Comparison of ENCODE assay signal across 8 cellular contexts in genomic region chr19:54189668-54190502, GRCh38. TPM values are rescaled to one million over a fixed set of nuclear protein-coding genes. Genes with fewer than 3 reads are reported as not detected.
DNase-seq lines count a peak whose midpoint lies in the region; ATAC-seq and TF ChIP-seq lines count a peak whose summit lies in the region.

No MANE protein-coding gene starts in this region.

- H3K36me3 ChIP-seq in BLaER1 treated with 17β-estradiol and CSF1 and Interleukin-3, amounts not matched to agents 10 nM and 100 nM, result peaks cover 47 to 57% (median 52%) of the 10 kb centered on the region in 11 experiments

- peak; percentile 100 for DNase-seq in NCI-H526 treated with DMSO at 0.1 percent for 48 hours (lab: John Stamatoyannopoulos, UW)
- DNase-seq in activated CD4-positive, alpha-beta T cell treated with anti-CD3 and anti-CD28 coated beads, Interleukin-2, amount 10 ng/mL, durations not matched to agents 7 days and 5 days, result peak; percentile 100
- DNase-seq in coronary artery (ENCODE audit: low spot score), result peak; percentile 100
- DNase-seq in stimulated activated CD4-positive, alpha-beta T cell treated with anti-CD3 and anti-CD28 coated beads, Interleukin-1b, Interleukin-23, amount 100 ng/mL, for 24 hours (ENCODE audit: low read depth in 4 of 4, low spot score in 1 of 4), result peak; percentile 99 to 100 (median 100)

- H3K4me1 Mint-ChIP-seq in activated CD4-positive, alpha-beta T cell treated with anti-CD3 and anti-CD28 coated beads, Interleukin-2, amount 10 ng/mL, durations not matched to agents 7 days and 5 days, result peaks cover 40% of the 10 kb centered on the region

- H3K4me1 ChIP-seq in BLaER1 treated with 17β-estradiol and CSF1 and Interleukin-3, amounts not matched to agents 10 nM and 100 nM, result peaks cover 37 to 59% (median 43%) of the 10 kb centered on the region in 10 experiments

- CTCF ChIA-PET in activated CD4-positive, alpha-beta T cell treated with anti-CD3 and anti-CD28 coated beads, Interleukin-2, amount 10 ng/mL, durations not matched to agents 7 days and 5 days (lab: Charles Lee), result interaction anchor here (0.7 to 4.4 kb wide), 10 partner anchors 8 to 259 kb away, joined by 3 to 27 read pairs (median 3); partner anchors contain the start of gene LENG8

- POLR2A ChIA-PET in activated CD4-positive, alpha-beta T cell treated with anti-CD3 and anti-CD28 coated beads, Interleukin-2, amount 10 ng/mL, durations not matched to agents 7 days and 5 days (lab: Charles Lee), result interaction anchor here (0.5 to 1.6 kb wide), 5 partner anchors 10 to 1384 kb away, joined by 3 to 4 read pairs (median 4); partner anchors contain the start of gene RPS9

- peak overlapping the region; percentile 97 for H3K27ac Mint-ChIP-seq in activated CD4-positive, alpha-beta T cell treated with anti-CD3 and anti-CD28 coated beads, Interleukin-2, amount 10 ng/mL, durations not matched to agents 7 days and 5 days

- TF ChIP-seq CTCF in coronary artery (IDR thresholded peaks at IDR 0.05), result no peak

- H3K4me3 Mint-ChIP-seq in activated CD4-positive, alpha-beta T cell treated with anti-CD3 and anti-CD28 coated beads, Interleukin-2, amount 10 ng/mL, durations not matched to agents 7 days and 5 days, result peak overlapping the region; percentile 94

- H3K4me3 ChIP-seq in BLaER1 treated with 17β-estradiol and CSF1 and Interleukin-3, amounts not matched to agents 10 nM and 100 nM, result peak overlapping the region; percentile 77 to 97 (median 86)
- H3K4me3 ChIP-seq in coronary artery, result peak overlapping the region; percentile 94

- H3K9me3 Mint-ChIP-seq in activated CD4-positive, alpha-beta T cell treated with anti-CD3 and anti-CD28 coated beads, Interleukin-2, amount 10 ng/mL, durations not matched to agents 7 days and 5 days, result no peaks in the 10 kb centered on the region

- H3K27ac ChIP-seq in BLaER1 treated with 17β-estradiol and CSF1 and Interleukin-3, amounts not matched to agents 10 nM and 100 nM, result peak overlapping the region; percentile 90 to 97 (median 95)
- peak overlapping the region; percentile 95 to 99 for H3K27ac ChIP-seq in coronary artery
- peak overlapping the region; percentile 100 for H3K27ac ChIP-seq in layer of hippocampus (ENCODE audit: low read depth, low read length)

- H4K20me1 ChIP-seq in BLaER1 treated with 17β-estradiol and CSF1 and Interleukin-3, amounts not matched to agents 10 nM and 100 nM, result peaks cover 12 to 45% (median 18%) of the 10 kb centered on the region in 11 experiments; a peak in 15 of 22 replicates

- no peaks in the 10 kb centered on the region for H3K27me3 Mint-ChIP-seq in activated CD4-positive, alpha-beta T cell treated with anti-CD3 and anti-CD28 coated beads, Interleukin-2, amount 10 ng/mL, durations not matched to agents 7 days and 5 days

- H3K27me3 ChIP-seq in BLaER1 treated with 17β-estradiol and CSF1 and Interleukin-3, amounts not matched to agents 10 nM and 100 nM, result no peaks in the 10 kb centered on the region
- no peaks in the 10 kb centered on the region for H3K27me3 ChIP-seq in layer of hippocampus (ENCODE audit: control insufficient read depth, insufficient read depth, low read length)

- no peaks in the 10 kb centered on the region for H3K9me3 ChIP-seq in BLaER1 treated with 17β-estradiol and CSF1 and Interleukin-3, amounts not matched to agents 10 nM and 100 nM (replicated peaks in 1 of 11)

- peaks cover 12% of the 10 kb centered on the region for H3K36me3 Mint-ChIP-seq in activated CD4-positive, alpha-beta T cell treated with anti-CD3 and anti-CD28 coated beads, Interleukin-2, amount 10 ng/mL, durations not matched to agents 7 days and 5 days (ENCODE audit: low read depth)

- ATAC-seq in GM19351 (IDR thresholded peaks at IDR 0.05; ENCODE audit: unreplicated experiment), result peak; percentile 41
- peak; percentile 41 for ATAC-seq in HG03520 (IDR thresholded peaks at IDR 0.05; ENCODE audit: unreplicated experiment)

- H3K9ac ChIP-seq in BLaER1 treated with 17β-estradiol and CSF1 and Interleukin-3, amounts not matched to agents 10 nM and 100 nM, result peak overlapping the region; percentile 88 to 95 (median 94)

- peak overlapping the region in 9 of 11 experiments; percentile 35 to 99 (median 56); a peak in 14 of 22 replicates for H3K4me2 ChIP-seq in BLaER1 treated with 17β-estradiol and CSF1 and Interleukin-3, amounts not matched to agents 10 nM and 100 nM

RNA-seq across cellular contexts. Expression of gene MBOAT7, which starts 0.5 kb away (rescaled TPM):
- total RNA-seq in activated CD4-positive, alpha-beta T cell treated with anti-CD3 and anti-CD28 coated beads, Interleukin-2, amount 10 ng/mL, durations not matched to agents 7 days and 5 days, result 10 to 100 TPM; 56.0 to 61.0 TPM

RNA-seq across cellular contexts. Expression of gene TSEN34, which starts 1.2 kb away (rescaled TPM):
- 10 to 100 TPM in 1 of 2 experiments, 1 to 10 TPM in 1; 7.9 to 10.2 TPM for total RNA-seq in activated CD4-positive, alpha-beta T cell treated with anti-CD3 and anti-CD28 coated beads, Interleukin-2, amount 10 ng/mL, durations not matched to agents 7 days and 5 days

RNA-seq across cellular contexts. Expression of gene RPS9, which starts 10.8 kb away (rescaled TPM):
- total RNA-seq in activated CD4-positive, alpha-beta T cell treated with anti-CD3 and anti-CD28 coated beads, Interleukin-2, amount 10 ng/mL, durations not matched to agents 7 days and 5 days, result 1,000 to 10,000 TPM; 1,257 to 1,351 TPM

RNA-seq across cellular contexts. Expression of gene TMC4, which starts 16.9 kb away (rescaled TPM):
- 1 to 10 TPM; 4.6 to 4.9 TPM for total RNA-seq in activated CD4-positive, alpha-beta T cell treated with anti-CD3 and anti-CD28 coated beads, Interleukin-2, amount 10 ng/mL, durations not matched to agents 7 days and 5 days

RNA-seq across cellular contexts. Expression of gene LENG1, which starts 30.4 kb away (rescaled TPM):
- total RNA-seq in activated CD4-positive, alpha-beta T cell treated with anti-CD3 and anti-CD28 coated beads, Interleukin-2, amount 10 ng/mL, durations not matched to agents 7 days and 5 days, result 1 to 10 TPM; 7.6 to 9.1 TPM

Comparison
In these comparisons a context has a peak if more than half of its experiments do, and no peak if none do; other contexts are left out.
1. Peak in every context shown above with its lines: DNase-seq, ATAC-seq, H3K4me3 ChIP-seq and H3K27ac ChIP-seq.